Comparison of ENCODE assay signal across 14 cellular contexts in the genomic region with DNA sequence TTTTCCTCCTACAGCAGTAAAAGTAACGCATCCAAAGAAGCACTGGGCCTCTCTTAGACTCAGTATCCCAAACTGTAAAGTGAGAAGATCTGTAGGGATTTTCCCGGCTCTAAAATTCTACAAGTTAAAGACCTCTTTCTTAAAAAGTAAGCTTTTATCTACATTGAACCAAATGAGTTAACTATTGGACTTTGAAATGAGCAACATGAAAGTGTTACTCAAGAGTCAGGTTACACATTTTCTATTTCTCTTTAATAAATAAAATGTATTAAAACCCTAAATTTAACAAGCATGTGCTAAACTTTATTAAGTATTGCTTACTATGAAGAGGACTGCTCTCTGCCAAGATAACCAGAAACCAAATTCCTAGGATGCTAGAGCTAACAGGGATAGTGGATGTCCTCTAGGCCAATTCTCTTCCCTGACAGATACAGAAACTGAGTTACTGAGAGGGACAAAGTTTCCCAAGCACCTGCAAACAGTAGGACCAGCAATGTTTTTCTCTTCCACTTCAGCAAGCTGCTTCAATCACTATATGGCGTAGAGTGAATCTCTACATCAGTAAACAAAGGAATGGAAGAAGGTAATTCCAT. TPM values are rescaled to one million over a fixed set of nuclear protein-coding genes. Genes with fewer than 3 reads are reported as not detected.
DNase-seq lines count a peak whose midpoint lies in the region; ATAC-seq, FAIRE-seq and TF ChIP-seq lines count a peak whose summit lies in the region.
"Had no signal": no experiment of that assay in that cellular context is flagged by ENCODE, and none has a peak within 500 bp of the region (broad histone marks: within the 10 kb centered on the region; RNA-seq: fewer than 3 reads in every experiment).

No MANE protein-coding gene starts in this region.

- H3K4me3 ChIP-seq in left ventricle myocardium inferior (no peak overlapping the region), right atrium auricular region (no peak overlapping the region), HepG2 (replicated peaks in 1 of 3; ENCODE audit: insufficient read depth in 1 of 3, low read depth in 2 of 3, low read length in 3 of 3) (no peak overlapping the region), gastrocnemius medialis (no peak overlapping the region), trophoblast cell (ENCODE audit: low read depth, low read length) (no peak overlapping the region)
- H3K4me3 ChIP-seq: BLaER1, GM23338 had no signal

- H4K20me1 ChIP-seq in HepG2 (ENCODE audit: insufficient read depth, low read length) = no peaks in the 10 kb centered on the region
- H4K20me1 ChIP-seq: BLaER1 had no signal

- H3K9me3 ChIP-seq in left ventricle myocardium inferior (replicated peaks) (no peaks in the 10 kb centered on the region), right atrium auricular region (no peaks in the 10 kb centered on the region), HepG2 (ENCODE audit: low read length) (no peaks in the 10 kb centered on the region), gastrocnemius medialis (no peaks in the 10 kb centered on the region), trophoblast cell (ENCODE audit: insufficient read depth, low read depth, low read length) (no peaks in the 10 kb centered on the region)
- H3K9me3 ChIP-seq: BLaER1 had no signal

- no peak overlapping the region for H4K12ac ChIP-seq in trophoblast cell (ENCODE audit: low read depth, low read length)

- no peak overlapping the region for H3K4ac ChIP-seq in trophoblast cell (ENCODE audit: low read depth, low read length)

- H3K27me3 ChIP-seq in left ventricle myocardium inferior (ENCODE audit: low read depth) (no peaks in the 10 kb centered on the region), right atrium auricular region (no peaks in the 10 kb centered on the region), HepG2 (ENCODE audit: control insufficient read depth in 1 of 2, insufficient read depth in 2 of 2, low read length in 2 of 2) (no peaks in the 10 kb centered on the region), gastrocnemius medialis (no peaks in the 10 kb centered on the region), trophoblast cell (ENCODE audit: insufficient read depth, low read length) (no peaks in the 10 kb centered on the region)
- H3K27me3 ChIP-seq: BLaER1 had no signal

- CTCF ChIA-PET in HepG2 (lab: Yijun Ruan, JAX; ENCODE audit: low intra/inter-chr PET ratio, low total read pairs) = no interaction called here

- ATAC-seq in HepG2 = no peak
- no peak for ATAC-seq in gastrocnemius medialis
- no peak for ATAC-seq in GM21381 (IDR thresholded peaks at IDR 0.05; ENCODE audit: unreplicated experiment)
- ATAC-seq: GM23338 had no signal

- no peak overlapping the region for H2BK12ac ChIP-seq in trophoblast cell (ENCODE audit: low read length)

- no peak overlapping the region for H2BK5ac ChIP-seq in trophoblast cell (ENCODE audit: low read depth, low read length, poor library complexity)

- H4K91ac ChIP-seq in trophoblast cell (ENCODE audit: low read depth, low read length) = no peak overlapping the region

- H4K8ac ChIP-seq in trophoblast cell (ENCODE audit: low read depth, low read length) = no peak overlapping the region

- TF ChIP-seq POLR2A in HepG2 (IDR thresholded peaks at IDR 0.05; ENCODE audit: insufficient read depth in 1 of 2, low read depth in 2 of 2, low read length in 2 of 2) (no peak), gastrocnemius medialis (IDR thresholded peaks at IDR 0.05) (no peak)

- no peak overlapping the region for H2AFZ ChIP-seq in HepG2 (ENCODE audit: low read length)
- H2AFZ ChIP-seq in trophoblast cell (ENCODE audit: insufficient read depth, low read length, poor library complexity) = no peak overlapping the region
- H2AFZ ChIP-seq: GM23338 had no signal

- TF ChIP-seq EP300 in HepG2 (IDR thresholded peaks at IDR 0.05; ENCODE audit: low read depth in 2 of 2, low read length in 2 of 2) = no peak
- TF ChIP-seq EP300 in HepG2 (CRISPR knock-in tag; IDR thresholded peaks at IDR 0.05; ENCODE audit: borderline replicate concordance) = no peak

- in situ Hi-C loops in HepG2 (cut with HindIII; ENCODE audit: extremely low pct_ligation_motif_present, low pct_unique_long_range_greater_than_20kb) = loop anchor here (10.0 to 25.0 kb wide), 2 partner anchors 57 to 95 kb away; no protein-coding TSS in a partner anchor
- in situ Hi-C loops in gastrocnemius medialis (cut with MboI; ENCODE audit: low sequenced_read_pairs in 4 of 4) = no loop called here

- intact Hi-C loops in left ventricle myocardium inferior (cut with micrococcal nuclease) (no loop called here), HepG2 (cut with micrococcal nuclease; ENCODE audit: unreplicated experiment) (no loop called here), gastrocnemius medialis (cut with DNase I; ENCODE audit: low total_unique reads) (no loop called here)

- H3K79me2 ChIP-seq in HepG2 (ENCODE audit: insufficient read depth, low read length) (no peaks in the 10 kb centered on the region), trophoblast cell (ENCODE audit: control insufficient read depth, insufficient read depth, low read length, poor library complexity) (no peaks in the 10 kb centered on the region)

- no peak for TF ChIP-seq RAD21 in HepG2 (CRISPR knock-in tag; IDR thresholded peaks at IDR 0.05)

- H3K4me2 ChIP-seq in HepG2 (ENCODE audit: low read depth, low read length) (no peak overlapping the region), trophoblast cell (ENCODE audit: low read length) (no peak overlapping the region)
- H3K4me2 ChIP-seq: BLaER1, GM23338 had no signal

- FAIRE-seq in HepG2 (lab: Jason Lieb, UNC) = no peak

- BruUV-seq in HepG2 (replicated peaks; lab: Mats Ljungman, UMichigan) = no TSS peak

- H3K4me1 ChIP-seq in left ventricle myocardium inferior (peaks cover 78% of the 10 kb centered on the region), right atrium auricular region (peaks cover 0 to 35% of the 10 kb centered on the region in 2 donors), HepG2 (ENCODE audit: insufficient read depth, low read length) (peaks cover 26% of the 10 kb centered on the region), gastrocnemius medialis (peaks cover 50 to 52% of the 10 kb centered on the region in 2 donors), trophoblast cell (ENCODE audit: control insufficient read depth in 1 of 2, insufficient read depth in 2 of 2, low read length in 2 of 2) (no peaks in the 10 kb centered on the region)
- H3K4me1 ChIP-seq: BLaER1 had no signal

- H3K9ac ChIP-seq in HepG2 (ENCODE audit: insufficient read depth, low read depth, low read length) (no peak overlapping the region), trophoblast cell (ENCODE audit: low read length) (no peak overlapping the region)
- H3K9ac ChIP-seq: BLaER1 had no signal

- POLR2A ChIA-PET in HepG2 (lab: Yijun Ruan, JAX) = no interaction called here

- no peaks in the 10 kb centered on the region for H3K79me1 ChIP-seq in trophoblast cell (ENCODE audit: low read length)

- H3K36me3 ChIP-seq in left ventricle myocardium inferior (no peaks in the 10 kb centered on the region), right atrium auricular region (no peaks in the 10 kb centered on the region), HepG2 (replicated peaks in 1 of 2; ENCODE audit: control insufficient read depth in 1 of 2, insufficient read depth in 2 of 2, low read length in 2 of 2) (no peaks in the 10 kb centered on the region), gastrocnemius medialis (no peaks in the 10 kb centered on the region), trophoblast cell (ENCODE audit: control insufficient read depth in 1 of 2, insufficient read depth in 2 of 2, low read length in 2 of 2) (no peaks in the 10 kb centered on the region)
- H3K36me3 ChIP-seq: BLaER1 had no signal

- no peak for DNase-seq in left ventricle myocardium inferior
- DNase-seq in right atrium auricular region (ENCODE audit: low spot score) = no peak
- DNase-seq in HepG2 (ENCODE audit: low spot score) = no peak
- DNase-seq in gastrocnemius medialis = no peak
- no peak for DNase-seq in activated CD8-positive, alpha-beta memory T cell treated with anti-CD3 and anti-CD28 coated beads for 24 hours
- DNase-seq in trophoblast cell = no peak
- DNase-seq: 8988T, AML-193, DMS53, GF-D8, H7 had no signal

- H3K18ac ChIP-seq in trophoblast cell (ENCODE audit: low read length) = no peak overlapping the region

- H2BK120ac ChIP-seq in trophoblast cell (ENCODE audit: insufficient read depth, low read length, poor library complexity) = no peak overlapping the region

- H2AK5ac ChIP-seq in trophoblast cell (ENCODE audit: low read length) = no peak overlapping the region

- TF ChIP-seq CTCF in left ventricle myocardium inferior (IDR thresholded peaks at IDR 0.05; ENCODE audit: borderline replicate concordance) = no peak
- no peak for TF ChIP-seq CTCF in right atrium auricular region (IDR thresholded peaks at IDR 0.05)
- no peak for TF ChIP-seq CTCF in HepG2 (CRISPR knock-in tag; IDR thresholded peaks at IDR 0.05)
- no peak for TF ChIP-seq CTCF in gastrocnemius medialis (IDR thresholded peaks at IDR 0.05 in 4 of 5, conservative IDR thresholded peaks at IDR 0.05 in 1 of 5)

- no peak overlapping the region for H3K14ac ChIP-seq in trophoblast cell (ENCODE audit: low read length)

- no peak overlapping the region for H3K23ac ChIP-seq in trophoblast cell (ENCODE audit: low read length)

- H3K27ac ChIP-seq in left ventricle myocardium inferior (replicated peaks) (peak overlapping the region; percentile 51), right atrium auricular region (peak overlapping the region in 1 of 2 donors; percentile 53), HepG2 (ENCODE audit: extremely low read length, insufficient read depth, low read length) (peak overlapping the region; percentile 30), gastrocnemius medialis (peak overlapping the region in 3 of 4 donors; percentile 9 to 51 (median 11)), trophoblast cell (ENCODE audit: low read depth, low read length) (no peak overlapping the region)
- H3K27ac ChIP-seq: BLaER1 had no signal

- WGBS in HepG2 (ENCODE audit: low lambda C conversion rate) = 9% methylated on average over 3 of the region's 3 CpGs
- no CpG with 5 or more reads among the region's 3 CpGs for WGBS in trophoblast cell (ENCODE audit: extremely low coverage, insufficient coverage, insufficient read length)

RNA-seq across cellular contexts. Expression of a gene that starts 21.7 kb away (rescaled TPM):
- 110 TPM for total RNA-seq in left ventricle myocardium inferior
- total RNA-seq in right atrium auricular region = 10 to 100 TPM; 74.4 to 80.1 TPM
- 2.4 and 4.6 TPM in 2 replicates for total RNA-seq in HepG2 (2016; rRNA removed; fragmentation: Illumina TruSeq; extraction: Trizol)
- 4.1 TPM in 2 replicates for total RNA-seq in HepG2 (2016; cell fraction: cytosol; rRNA removed; fragmentation: Illumina TruSeq; extraction: Trizol; ENCODE audit: low read depth)
- 1.6 and 4.1 TPM in 2 replicates for total RNA-seq in HepG2 (2016; cell fraction: insoluble cytoplasmic fraction; rRNA removed; fragmentation: Illumina TruSeq; extraction: Trizol)
- 1.4 and 1.6 TPM in 2 replicates for total RNA-seq in HepG2 (2016; cell fraction: membrane; rRNA removed; fragmentation: Illumina TruSeq; extraction: Trizol)
- 18.2 and 18.4 TPM in 2 replicates for total RNA-seq in HepG2 (2016; cell fraction: nucleus; rRNA removed; fragmentation: Illumina TruSeq; extraction: Trizol)
- polyA plus RNA-seq in HepG2 (2011; rRNA removed) = 0.98 and 1.4 TPM in 2 replicates
- polyA plus RNA-seq in HepG2 (2011; cell fraction: cytosol; rRNA removed) = 0.17 and 0.32 TPM in 2 replicates
- 3.9 and 4.5 TPM in 2 replicates for polyA plus RNA-seq in HepG2 (2011; cell fraction: nucleus; rRNA removed)
- 1.1 and 1.7 TPM in 2 replicates for polyA plus RNA-seq in HepG2 (2012)
- 0.20 TPM in 2 replicates for polyA plus RNA-seq in HepG2 (2016; cell fraction: cytosol; fragmentation: Illumina TruSeq; extraction: Trizol; ENCODE audit: low read depth)
- polyA plus RNA-seq in HepG2 (2016; cell fraction: insoluble cytoplasmic fraction; fragmentation: Illumina TruSeq; extraction: Trizol; ENCODE audit: low read depth) = 1.4 and 1.7 TPM in 2 replicates
- 0.31 and 0.49 TPM in 2 replicates for polyA plus RNA-seq in HepG2 (2016; cell fraction: membrane; fragmentation: Illumina TruSeq; extraction: Trizol; ENCODE audit: low read depth)
- 5.7 and 6.1 TPM in 2 replicates for polyA plus RNA-seq in HepG2 (2016; cell fraction: nucleus; fragmentation: Illumina TruSeq; extraction: Trizol; ENCODE audit: insufficient read depth, low read depth)
- 3.1 and 48.1 TPM in 2 replicates for polyA minus RNA-seq in HepG2 (2011; rRNA and poly(A)+ RNA removed; ENCODE audit: low replicate concordance)
- polyA minus RNA-seq in HepG2 (2011; cell fraction: cytosol; rRNA and poly(A)+ RNA removed) = 1.1 and 3.5 TPM in 2 replicates
- polyA minus RNA-seq in HepG2 (2011; cell fraction: nucleus; rRNA and poly(A)+ RNA removed) = 25.6 and 28.5 TPM in 2 replicates
- 10 to 100 TPM; 24.0 to 40.9 (median 30.6) TPM for total RNA-seq in gastrocnemius medialis
- polyA plus RNA-seq in trophoblast cell (2013) = 0.96 and 1.2 TPM in 2 replicates
